Comparison of ENCODE assay signal across 24 cellular contexts in genomic region chr10:290026-290725, GRCh38.
DNase-seq lines count a peak whose midpoint lies in the region.
"Had no signal": no experiment of that assay in that cellular context is flagged by ENCODE, and none has a peak within 500 bp of the region (broad histone marks: within the 10 kb centered on the region; RNA-seq: fewer than 3 reads in every experiment).

No MANE protein-coding gene starts in this region.

- no peak overlapping the region for H2BK15ac ChIP-seq in mesenchymal stem cell (ENCODE audit: low read depth, poor library complexity, severe bottlenecking)

- peaks cover 22% of the 10 kb centered on the region for H3K79me1 ChIP-seq in mesenchymal stem cell (replicated peaks; ENCODE audit: low read length, poor library complexity, severe bottlenecking)

- DNase-seq in AG20443 (ENCODE audit: low spot score) (peak; percentile 83), RPMI7951 (ENCODE audit: low read depth) (peak; percentile 17), mesenchymal stem cell (no peak), stromal cell of bone marrow (ENCODE audit: low read depth) (peak; percentile 33), SKM-1 (lab: John Stamatoyannopoulos, UW; ENCODE audit: unreplicated experiment) (no peak), dedifferentiated amniotic fluid mesenchymal stem cell (ENCODE audit: extremely low spot score) (no peak), NCI-H146 (lab: John Stamatoyannopoulos, UW) (no peak)
- DNase-seq: activated CD4-positive, alpha-beta T cell treated with anti-CD3 and anti-CD28 coated beads for 48 hours; activated naive CD4-positive, alpha-beta T cell; activated T-cell treated with anti-CD3 and anti-CD28 coated beads, Interleukin-2, amount 50 U/mL, for 48 hours; AML-193; CD4-positive, alpha-beta T cell; H9; heart left ventricle; NCI-H1092; NCI-H187 treated with DMSO at 0.1 percent for 48 hours; NCI-H524; PC-9; psoas muscle; SHP77 treated with DMSO at 0.1 percent for 48 hours; stimulated activated naive CD8-positive, alpha-beta T cell treated with anti-CD3 and anti-CD28 coated beads, Interleukin-15, amount 100 ng/mL, for 72 hours; transverse colon; WERI-Rb-1 had no signal

- H3K9me3 ChIP-seq in mesenchymal stem cell (ENCODE audit: control insufficient read depth, low read length), result no peaks in the 10 kb centered on the region
- H3K9me3 ChIP-seq: heart left ventricle, neutrophil, psoas muscle, transverse colon had no signal

- no peak overlapping the region for H3K4me3 ChIP-seq in mesenchymal stem cell (ENCODE audit: insufficient read depth in 1 of 2, low read depth in 1 of 2, low read length in 2 of 2)
- H3K4me3 ChIP-seq: heart left ventricle, PC-9, psoas muscle, transverse colon had no signal

- no peak overlapping the region for H4K91ac ChIP-seq in mesenchymal stem cell (ENCODE audit: low read length)

- peaks cover 47 to 68% of the 10 kb centered on the region in 2 experiments for H3K36me3 ChIP-seq in mesenchymal stem cell (ENCODE audit: control insufficient read depth in 1 of 2, insufficient read depth in 2 of 2, low read depth in 1 of 2, low read length in 2 of 2)
- H3K36me3 ChIP-seq: neutrophil, transverse colon, WERI-Rb-1 had no signal

- H2BK12ac ChIP-seq in mesenchymal stem cell (ENCODE audit: low read length in 2 of 2), result no peak overlapping the region

- no peak overlapping the region for H3K18ac ChIP-seq in mesenchymal stem cell (ENCODE audit: low read depth in 1 of 2, low read length in 2 of 2)

- H3K9ac ChIP-seq in mesenchymal stem cell (ENCODE audit: low read length), result peak overlapping the region; percentile 49

- H2AK5ac ChIP-seq in mesenchymal stem cell (ENCODE audit: low read length, severe bottlenecking), result no peak overlapping the region

- H3K4ac ChIP-seq in mesenchymal stem cell (ENCODE audit: low read depth in 1 of 2, low read length in 2 of 2), result no peak overlapping the region

- no peak overlapping the region for H2BK120ac ChIP-seq in mesenchymal stem cell (ENCODE audit: low read depth, low read length)

- H2AFZ ChIP-seq in mesenchymal stem cell (ENCODE audit: low read depth, low read length), result no peak overlapping the region
- H2AFZ ChIP-seq: PC-9 had no signal

- no peak overlapping the region for H3K14ac ChIP-seq in mesenchymal stem cell (ENCODE audit: low read length in 2 of 2)

- H3K4me1 ChIP-seq in mesenchymal stem cell (ENCODE audit: control insufficient read depth, insufficient read depth, low read depth, low read length), result peaks cover 13% of the 10 kb centered on the region
- H3K4me1 ChIP-seq: heart left ventricle, psoas muscle, transverse colon had no signal

- no peaks in the 10 kb centered on the region for H3K27me3 ChIP-seq in mesenchymal stem cell (ENCODE audit: control insufficient read depth in 1 of 2, insufficient read depth in 1 of 2, low read length in 2 of 2)
- H3K27me3 ChIP-seq: heart left ventricle, transverse colon had no signal

- WGBS in mesenchymal stem cell, result 95% methylated on average over 17 of the region's 17 CpGs

- no peak overlapping the region for H3K4me2 ChIP-seq in mesenchymal stem cell (ENCODE audit: low read length, poor library complexity, severe bottlenecking)
- H3K4me2 ChIP-seq: PC-9 had no signal

- H3K23ac ChIP-seq in mesenchymal stem cell (ENCODE audit: low read length in 2 of 2), result no peak overlapping the region

- no peak overlapping the region for H4K8ac ChIP-seq in mesenchymal stem cell (ENCODE audit: low read length)

- H2BK5ac ChIP-seq in mesenchymal stem cell (ENCODE audit: low read depth, low read length, poor library complexity, severe bottlenecking), result no peak overlapping the region

- no peak overlapping the region for H3K27ac ChIP-seq in mesenchymal stem cell (ENCODE audit: low read length, poor library complexity, severe bottlenecking)
- H3K27ac ChIP-seq: heart left ventricle, neutrophil, PC-9, psoas muscle, transverse colon, WERI-Rb-1 had no signal

Comparison
In these comparisons a context has a peak if more than half of its experiments do, and no peak if none do; other contexts are left out.
1. DNase-seq: peak in AG20443 (single experiment), RPMI7951 (single experiment) and stromal cell of bone marrow (single experiment); none in mesenchymal stem cell (single experiment), SKM-1 (single experiment), dedifferentiated amniotic fluid mesenchymal stem cell (single experiment) and NCI-H146 (single experiment).